Comparison of ENCODE assay signal across 1 cellular context in genomic region chr6:45557454-45557853, GRCh38.
TF ChIP-seq lines count a peak whose summit lies in the region.

No MANE protein-coding gene starts in this region.

TF ChIP-seq in WTC11, 78 proteins besides CTCF, POLR2A, EP300 and RAD21 (continued from another document):
- TF ChIP-seq ZNF425 (CRISPR knock-in tag; conservative IDR thresholded peaks at IDR 0.05): no peak
- no peak for TF ChIP-seq FOXK1 (CRISPR knock-in tag; IDR thresholded peaks at IDR 0.05)
- no peak for TF ChIP-seq CDX4 (CRISPR knock-in tag; IDR thresholded peaks at IDR 0.05; ENCODE audit: borderline replicate concordance)
- TF ChIP-seq PREB (CRISPR knock-in tag; IDR thresholded peaks at IDR 0.05; ENCODE audit: borderline replicate concordance): no peak
- TF ChIP-seq HMGA2 (CRISPR knock-in tag; IDR thresholded peaks at IDR 0.05): no peak
